Comparison of ENCODE assay signal across 1 cellular context in genomic region chr3:44476181-44476599, GRCh38.
TF ChIP-seq lines count a peak whose summit lies in the region.

No MANE protein-coding gene starts in this region.

TF ChIP-seq in GM23338, 12 proteins besides CTCF, POLR2A, EP300 and RAD21 (continued from another document):
- TF ChIP-seq REST (IDR thresholded peaks at IDR 0.05; ENCODE audit: unreplicated experiment) (no peak), EZH2phosphoT487 (IDR thresholded peaks at IDR 0.05; ENCODE audit: unreplicated experiment) (no peak)
